ENCODE assay signal across 11 cellular contexts in the genomic region with DNA sequence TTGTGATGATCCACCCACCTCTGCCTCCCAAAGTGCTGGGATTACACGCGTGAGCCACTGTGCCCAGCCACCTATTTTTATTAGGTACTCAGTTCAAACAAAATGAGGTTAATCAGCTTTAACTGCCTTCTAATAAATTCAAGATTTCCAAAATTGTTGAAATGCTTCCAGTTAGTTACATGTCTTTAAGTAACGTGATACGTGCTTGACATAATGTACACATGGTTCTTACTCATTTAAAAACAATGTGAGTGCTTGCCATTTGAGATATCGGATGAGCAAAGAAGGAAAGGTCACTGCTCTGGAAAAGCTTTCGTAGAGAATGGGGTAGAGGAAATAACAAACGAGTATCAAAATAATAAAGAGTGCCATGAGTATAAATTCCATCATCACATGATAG.
DNase-seq lines count a peak whose midpoint lies in the region; TF ChIP-seq lines count a peak whose summit lies in the region.
"Had no signal": no experiment of that assay in that cellular context is flagged by ENCODE, and none has a peak within 500 bp of the region (broad histone marks: within the 10 kb centered on the region; RNA-seq: fewer than 3 reads in every experiment).

No MANE protein-coding gene starts in this region.

- no peak overlapping the region for H3K4me3 Mint-ChIP-seq in activated naive CD4-positive, alpha-beta T cell treated with anti-CD3 and anti-CD28 coated beads, Interleukin-2, amount 50 U/mL, for 24 hours
- no peak overlapping the region for H3K4me3 Mint-ChIP-seq in endodermal cell

- no peak overlapping the region for H2AFZ ChIP-seq in smooth muscle cell (ENCODE audit: low read depth)

- H3K27ac Mint-ChIP-seq in activated naive CD4-positive, alpha-beta T cell treated with anti-CD3 and anti-CD28 coated beads, Interleukin-2, amount 50 U/mL, for 24 hours = peak overlapping the region; percentile 71
- H3K27ac Mint-ChIP-seq in endodermal cell = no peak overlapping the region

- no peaks in the 10 kb centered on the region for H3K9me3 Mint-ChIP-seq in activated naive CD4-positive, alpha-beta T cell treated with anti-CD3 and anti-CD28 coated beads, Interleukin-2, amount 50 U/mL, for 24 hours
- no peaks in the 10 kb centered on the region for H3K9me3 Mint-ChIP-seq in endodermal cell

- peaks cover 12% of the 10 kb centered on the region for H3K36me3 Mint-ChIP-seq in activated naive CD4-positive, alpha-beta T cell treated with anti-CD3 and anti-CD28 coated beads, Interleukin-2, amount 50 U/mL, for 24 hours
- peaks cover 46% of the 10 kb centered on the region for H3K36me3 Mint-ChIP-seq in endodermal cell (ENCODE audit: low read depth)

- H3F3A ChIP-seq in smooth muscle cell (ENCODE audit: low read depth) = peaks cover 25% of the 10 kb centered on the region

- H3K36me3 ChIP-seq in smooth muscle cell (ENCODE audit: low read depth) (peaks cover 8% of the 10 kb centered on the region), endodermal cell (ENCODE audit: control insufficient read depth, insufficient read depth, low read length) (peaks cover 74% of the 10 kb centered on the region)

- H3K27me3 ChIP-seq in smooth muscle cell (ENCODE audit: low read depth) = no peaks in the 10 kb centered on the region
- H3K27me3 ChIP-seq in endodermal cell (ENCODE audit: control insufficient read depth, insufficient read depth, low read length, poor library complexity, severe bottlenecking) = no peaks in the 10 kb centered on the region
- H3K27me3 ChIP-seq: BLaER1, right lobe of liver had no signal

- peaks cover 38% of the 10 kb centered on the region for H3K4me1 Mint-ChIP-seq in activated naive CD4-positive, alpha-beta T cell treated with anti-CD3 and anti-CD28 coated beads, Interleukin-2, amount 50 U/mL, for 24 hours
- no peaks in the 10 kb centered on the region for H3K4me1 Mint-ChIP-seq in endodermal cell

- H4K20me1 ChIP-seq in smooth muscle cell (ENCODE audit: low read depth) = peaks cover 67% of the 10 kb centered on the region

- H3K4me3 ChIP-seq in fibroblast of the aortic adventitia (ENCODE audit: low read depth, low read length) = no peak overlapping the region
- no peak overlapping the region for H3K4me3 ChIP-seq in smooth muscle cell
- no peak overlapping the region for H3K4me3 ChIP-seq in endodermal cell (ENCODE audit: low read length)
- H3K4me3 ChIP-seq: BLaER1, right lobe of liver had no signal

- H3K4me2 ChIP-seq in smooth muscle cell = peak overlapping the region; percentile 24
- H3K4me2 ChIP-seq: BLaER1 had no signal

- H3K79me2 ChIP-seq in smooth muscle cell (ENCODE audit: low read depth) = peaks cover 20% of the 10 kb centered on the region

- H3K4me1 ChIP-seq in smooth muscle cell (ENCODE audit: low read depth) (peaks cover 6% of the 10 kb centered on the region), endodermal cell (ENCODE audit: control insufficient read depth, insufficient read depth, low read length) (no peaks in the 10 kb centered on the region)
- H3K4me1 ChIP-seq: BLaER1 had no signal

- DNase-seq in activated naive CD4-positive, alpha-beta T cell treated with Interleukin-2 at 50 U/mL for 16 hours = no peak
- DNase-seq in SK-MEL-5 (ENCODE audit: low read depth, low spot score) (peak; percentile 65), fibroblast of the aortic adventitia (ENCODE audit: low read depth) (peak; percentile 85), smooth muscle cell (lab: John Stamatoyannopoulos, UW; ENCODE audit: unreplicated experiment) (no peak), endodermal cell (no peak), NCI-H2227 (lab: John Stamatoyannopoulos, UW; ENCODE audit: unreplicated experiment) (no peak), globus pallidus (ENCODE audit: low spot score) (no peak)
- DNase-seq: right lobe of liver, SHP77 treated with DMSO at 0.1 percent for 48 hours had no signal

- WGBS in smooth muscle cell (ENCODE audit: low lambda C conversion rate) = 32% methylated on average over 7 of the region's 7 CpGs
- WGBS in endodermal cell (ENCODE audit: insufficient coverage in 1 of 2, insufficient read length in 1 of 2), 2 experiments = 95 to 96% methylated on average over 4 to 7 of the region's 7 CpGs

- in situ Hi-C loops in SK-MEL-5 (cut with HindIII; ENCODE audit: low pct_unique_long_range_greater_than_20kb, low sequenced_read_pairs) = no loop called here

- H3K9me3 ChIP-seq in smooth muscle cell (replicated peaks; ENCODE audit: low read depth) (no peaks in the 10 kb centered on the region), endodermal cell (ENCODE audit: control insufficient read depth, low read length) (no peaks in the 10 kb centered on the region)
- H3K9me3 ChIP-seq: BLaER1, right lobe of liver had no signal

- TF ChIP-seq CTCF in fibroblast of the aortic adventitia (IDR thresholded peaks at IDR 0.05; ENCODE audit: insufficient read depth, low read length) (no peak), smooth muscle cell (IDR thresholded peaks at IDR 0.05; ENCODE audit: borderline replicate concordance, insufficient read depth, poor library complexity, severe bottlenecking) (no peak), endodermal cell (conservative IDR thresholded peaks at IDR 0.05) (no peak)

- H3K9ac ChIP-seq in smooth muscle cell (ENCODE audit: low read depth) (no peak overlapping the region), endodermal cell (ENCODE audit: extremely low read depth, low read length, poor library complexity, severe bottlenecking) (no peak overlapping the region)
- H3K9ac ChIP-seq: BLaER1 had no signal

- no peaks in the 10 kb centered on the region for H3K27me3 Mint-ChIP-seq in activated naive CD4-positive, alpha-beta T cell treated with anti-CD3 and anti-CD28 coated beads, Interleukin-2, amount 50 U/mL, for 24 hours
- no peaks in the 10 kb centered on the region for H3K27me3 Mint-ChIP-seq in endodermal cell (ENCODE audit: insufficient read depth)

- H3K27ac ChIP-seq in smooth muscle cell (ENCODE audit: low read depth) (peak overlapping the region; percentile 76), endodermal cell (ENCODE audit: low read depth, low read length) (no peak overlapping the region)
- H3K27ac ChIP-seq: BLaER1, right lobe of liver had no signal

Comparison
In these comparisons a context has a peak if more than half of its experiments do, and no peak if none do; other contexts are left out.
1. DNase-seq: peak in SK-MEL-5 (single experiment) and fibroblast of the aortic adventitia (single experiment); none in activated naive CD4-positive, alpha-beta T cell treated with Interleukin-2 at 50 U/mL for 16 hours (single experiment), smooth muscle cell (single experiment), endodermal cell (single experiment), NCI-H2227 (single experiment) and globus pallidus (single experiment).